ENCODE assay signal across 2 cellular contexts in genomic region chr10:101161494-101162299, GRCh38.
TF ChIP-seq lines count a peak whose summit lies in the region.

No MANE protein-coding gene starts in this region.

TF ChIP-seq in HCT116, 20 proteins besides CTCF, POLR2A, EP300 and RAD21:
- TF ChIP-seq SIN3A (IDR thresholded peaks at IDR 0.05; ENCODE audit: low read depth) (no peak), EZH2 (IDR thresholded peaks at IDR 0.05) (no peak), TCF7L2 (IDR thresholded peaks at IDR 0.05; ENCODE audit: borderline replicate concordance, extremely low read depth, insufficient read depth, insufficient read length) (no peak), POLR2AphosphoS5 (IDR thresholded peaks at IDR 0.05; ENCODE audit: low read depth, low read length) (0 out of 2 replicates have a peak, but pooled peaks have one; percentile 37), JUND (IDR thresholded peaks at IDR 0.05) (no peak)

TF ChIP-seq in H1, 55 proteins besides CTCF, POLR2A, EP300 and RAD21:
- TF ChIP-seq TCF12 (IDR thresholded peaks at IDR 0.05; ENCODE audit: low read depth, low read length) = no peak
- peak; percentile 39 for TF ChIP-seq TAF7 (optimal IDR thresholded peaks at IDR 0.05; ENCODE audit: borderline replicate concordance, low read depth, low read length)
- TF ChIP-seq KDM5A (IDR thresholded peaks at IDR 0.05; ENCODE audit: low read length) = no peak; the same call in 1 of the 2 replicates
- TF ChIP-seq CREB1 (IDR thresholded peaks at IDR 0.05) = 0 out of 2 replicates have a peak, but pooled peaks have one; percentile 37
- no peak for TF ChIP-seq SIX5 (IDR thresholded peaks at IDR 0.05; ENCODE audit: low read depth, low read length)
- TF ChIP-seq SUZ12 (IDR thresholded peaks at IDR 0.05; ENCODE audit: low read length) = peak; percentile 23; the same call in 1 of the 2 replicates
- TF ChIP-seq HDAC2 (IDR thresholded peaks at IDR 0.05; ENCODE audit: borderline replicate concordance in 1 of 2, low read depth in 2 of 2, low read length in 2 of 2) = 0 out of 4 replicates have a peak, but pooled peaks of 1 of the 2 experiments have one; percentile 17
- no peak for TF ChIP-seq CTBP2 (IDR thresholded peaks at IDR 0.05; ENCODE audit: borderline replicate concordance, insufficient read depth, insufficient read length, low read length)
- peak; percentile 17; the same call in 1 of the 2 replicates for TF ChIP-seq RXRA (IDR thresholded peaks at IDR 0.05; ENCODE audit: insufficient read depth, low read depth, low read length)
- peak; percentile 45 for TF ChIP-seq EGR1 (IDR thresholded peaks at IDR 0.05; ENCODE audit: borderline replicate concordance, low read depth, low read length)
- TF ChIP-seq SP1 (IDR thresholded peaks at IDR 0.05; ENCODE audit: low read depth, low read length) = 0 out of 2 replicates have a peak, but pooled peaks have one; percentile 37
- peak; percentile 42; the same call in 1 of the 2 replicates for TF ChIP-seq E2F6 (IDR thresholded peaks at IDR 0.05)
- TF ChIP-seq GABPA (IDR thresholded peaks at IDR 0.05; ENCODE audit: borderline replicate concordance, insufficient read depth, low read length) = peak; percentile 78; the same call in 1 of the 2 replicates
- TF ChIP-seq FOSL1 (IDR thresholded peaks at IDR 0.05; ENCODE audit: insufficient read depth, low read depth, low read length) = no peak
- peak; percentile 85 for TF ChIP-seq ATF2 (IDR thresholded peaks at IDR 0.05; ENCODE audit: low read length)
- 0 out of 2 replicates have a peak, but pooled peaks have one; percentile 11 for TF ChIP-seq GTF2F1 (IDR thresholded peaks at IDR 0.05; ENCODE audit: borderline replicate concordance, low read depth, low read length)
- peak; percentile 56 for TF ChIP-seq EZH2 (IDR thresholded peaks at IDR 0.05; ENCODE audit: low read depth, low read length, severe bottlenecking)
- TF ChIP-seq KDM4A (IDR thresholded peaks at IDR 0.05; ENCODE audit: low read depth, low read length, severe bottlenecking) = no peak
- peak; percentile 45; the same call in 1 of the 2 replicates for TF ChIP-seq YY1 (IDR thresholded peaks at IDR 0.05; ENCODE audit: low read depth, low read length)
- TF ChIP-seq ATF3 (IDR thresholded peaks at IDR 0.05; ENCODE audit: insufficient read depth, low read depth, low read length) = no peak
- TF ChIP-seq CHD2 (IDR thresholded peaks at IDR 0.05; ENCODE audit: low read length) = no peak
- TF ChIP-seq RBBP5 (IDR thresholded peaks at IDR 0.05; ENCODE audit: borderline replicate concordance, low read depth, low read length) = no peak
- peak; percentile 78; the same call in 1 of the 2 replicates for TF ChIP-seq TEAD4 (IDR thresholded peaks at IDR 0.05; ENCODE audit: low read depth, low read length)
TF ChIP-seq in H1: peak in this region for 14.
